Comparison of ENCODE assay signal across 1 cellular context in genomic region chr16:67935402-67936123, GRCh38.
TF ChIP-seq lines count a peak whose summit lies in the region.

No MANE protein-coding gene starts in this region.

TF ChIP-seq in HepG2, 621 proteins besides CTCF, POLR2A, EP300 and RAD21 (continued from another document and continues in another):
- TF ChIP-seq KAT8 (CRISPR knock-in tag; IDR thresholded peaks at IDR 0.05) (peak; percentile 74), ZNF782 (CRISPR knock-in tag; IDR thresholded peaks at IDR 0.05; ENCODE audit: borderline replicate concordance) (peak; percentile 80; the same call in 1 of the 2 replicates), ZSCAN31 (CRISPR knock-in tag; IDR thresholded peaks at IDR 0.05; ENCODE audit: low read depth) (no peak; the same call in none of the 2 replicates), HNRNPUL1 (IDR thresholded peaks at IDR 0.05; ENCODE audit: low read depth, low read length) (no peak), GATAD2A (CRISPR knock-in tag; IDR thresholded peaks at IDR 0.05) (peak; percentile 28), ZNF589 (CRISPR knock-in tag; conservative IDR thresholded peaks at IDR 0.05) (peak; percentile 79; the same call in 1 of the 2 replicates), CAMTA2 (CRISPR knock-in tag; IDR thresholded peaks at IDR 0.05; ENCODE audit: borderline replicate concordance) (0 out of 2 replicates have a peak, but pooled peaks have one; percentile 42), LBX2 (CRISPR knock-in tag; IDR thresholded peaks at IDR 0.05; ENCODE audit: borderline replicate concordance) (peak; percentile 95), SIX4 (CRISPR knock-in tag; IDR thresholded peaks at IDR 0.05) (peak; percentile 59), CERS6 (CRISPR knock-in tag; IDR thresholded peaks at IDR 0.05) (no peak), PCBP1 (IDR thresholded peaks at IDR 0.05; ENCODE audit: borderline replicate concordance, low read depth, low read length) (peak; percentile 80; the same call in 1 of the 2 replicates), ZNF10 (CRISPR knock-in tag; IDR thresholded peaks at IDR 0.05; ENCODE audit: borderline replicate concordance, low read depth) (peak; percentile 78; the same call in 1 of the 2 replicates), ARID3A (IDR thresholded peaks at IDR 0.05; ENCODE audit: low read depth, low read length) (no peak), PAWR (CRISPR knock-in tag; IDR thresholded peaks at IDR 0.05; ENCODE audit: borderline replicate concordance) (0 out of 2 replicates have a peak, but pooled peaks have one; percentile 10), TERF1 (CRISPR knock-in tag; IDR thresholded peaks at IDR 0.05) (no peak), KMT2B (CRISPR knock-in tag; IDR thresholded peaks at IDR 0.05) (no peak; the same call in 1 of the 2 replicates), NR0B2 (CRISPR knock-in tag; IDR thresholded peaks at IDR 0.05) (peak; percentile 96), PATZ1 (CRISPR knock-in tag; IDR thresholded peaks at IDR 0.05) (peak; percentile 93), NFKB2 (CRISPR knock-in tag; IDR thresholded peaks at IDR 0.05; ENCODE audit: borderline replicate concordance) (peak; percentile 83; the same call in 1 of the 2 replicates), SETDB1 (CRISPR knock-in tag; IDR thresholded peaks at IDR 0.05; ENCODE audit: borderline replicate concordance) (no peak), SUZ12 (IDR thresholded peaks at IDR 0.05; ENCODE audit: low read depth, low read length) (no peak), ZNF234 (CRISPR knock-in tag; conservative IDR thresholded peaks at IDR 0.05) (no peak), EED (CRISPR knock-in tag; IDR thresholded peaks at IDR 0.05) (no peak), SALL1 (CRISPR knock-in tag; IDR thresholded peaks at IDR 0.05) (peak; percentile 93), ZNF143 (CRISPR knock-in tag; IDR thresholded peaks at IDR 0.05) (peak; percentile 30; the same call in 1 of the 2 replicates), ZNF317 (CRISPR knock-in tag; IDR thresholded peaks at IDR 0.05) (peak; percentile 5; the same call in 1 of the 2 replicates), FOXK2 (IDR thresholded peaks at IDR 0.05) (peak; percentile 59; the same call in 1 of the 2 replicates), SRSF4 (IDR thresholded peaks at IDR 0.05; ENCODE audit: low read depth, low read length, poor library complexity, severe bottlenecking) (no peak), HNRNPK (IDR thresholded peaks at IDR 0.05; ENCODE audit: low read depth, low read length, poor library complexity, severe bottlenecking) (peak; percentile 91), TIGD3 (CRISPR knock-in tag; IDR thresholded peaks at IDR 0.05; ENCODE audit: borderline replicate concordance) (peak; percentile 57; the same call in 1 of the 2 replicates), ZNF350 (CRISPR knock-in tag; IDR thresholded peaks at IDR 0.05; ENCODE audit: borderline replicate concordance, low read depth) (peak; percentile 83; the same call in 1 of the 2 replicates), ZNF773 (CRISPR knock-in tag; IDR thresholded peaks at IDR 0.05; ENCODE audit: borderline replicate concordance) (peak; percentile 79; the same call in 1 of the 2 replicates), ZNF747 (CRISPR knock-in tag; IDR thresholded peaks at IDR 0.05; ENCODE audit: borderline replicate concordance) (no peak), ZNF274 (CRISPR knock-in tag; IDR thresholded peaks at IDR 0.05) (peak; percentile 93), TFDP1 (CRISPR knock-in tag; IDR thresholded peaks at IDR 0.05; ENCODE audit: borderline replicate concordance) (peak; percentile 76; the same call in 1 of the 2 replicates), ARHGAP35 (CRISPR knock-in tag; IDR thresholded peaks at IDR 0.05; ENCODE audit: borderline replicate concordance) (peak; percentile 76), HINFP (CRISPR knock-in tag; IDR thresholded peaks at IDR 0.05; ENCODE audit: low read depth) (peak; percentile 72), ZNF326 (CRISPR knock-in tag; IDR thresholded peaks at IDR 0.05; ENCODE audit: borderline replicate concordance) (peak; percentile 75; the same call in 1 of the 2 replicates), POGK (CRISPR knock-in tag; conservative IDR thresholded peaks at IDR 0.05) (peak; percentile 93), ZSCAN21 (CRISPR knock-in tag; IDR thresholded peaks at IDR 0.05; ENCODE audit: borderline replicate concordance) (peak; percentile 80; the same call in 1 of the 2 replicates), ARID2 (CRISPR knock-in tag; IDR thresholded peaks at IDR 0.05; ENCODE audit: borderline replicate concordance) (no peak; the same call in 1 of the 2 replicates), ZNF335 (CRISPR knock-in tag; IDR thresholded peaks at IDR 0.05) (peak; percentile 88; the same call in 1 of the 2 replicates), AKAP8 (CRISPR knock-in tag; IDR thresholded peaks at IDR 0.05) (peak; percentile 98), ZNF296 (CRISPR knock-in tag; conservative IDR thresholded peaks at IDR 0.05) (no peak; the same call in 1 of the 2 replicates), ZNF609 (CRISPR knock-in tag; IDR thresholded peaks at IDR 0.05; ENCODE audit: borderline replicate concordance) (peak; percentile 48)
